20 cellular contexts compared by ENCODE assay signal in genomic region chr5:88393082-88393481, GRCh38.
"Had no signal": no experiment of that assay in that cellular context is flagged by ENCODE, and none has a peak within 500 bp of the region (broad histone marks: within the 10 kb centered on the region; RNA-seq: fewer than 3 reads in every experiment).

No MANE protein-coding gene starts in this region.

- H3K27ac ChIP-seq: esophagus muscularis mucosa, gastroesophageal sphincter, heart right ventricle, transverse colon, vagina had no signal

- H3K4me3 ChIP-seq: esophagus muscularis mucosa, gastroesophageal sphincter, heart right ventricle, transverse colon, vagina had no signal

- H3K4me1 Mint-ChIP-seq: activated naive CD8-positive, alpha-beta T cell treated with anti-CD3 and anti-CD28 coated beads, Interleukin-2, amount 10 ng/mL, durations not matched to agents 7 days and 5 days; activated T-helper 17 cell treated with anti-CD3 and anti-CD28 coated beads, Interleukin-2, amount 50 U/mL, for 72 hours; immature natural killer cell had no signal

- H3K9me3 Mint-ChIP-seq: activated CD8-positive, alpha-beta T cell treated with anti-CD3 and anti-CD28 coated beads for 36 hours; activated naive CD8-positive, alpha-beta T cell treated with anti-CD3 and anti-CD28 coated beads, Interleukin-2, amount 10 ng/mL, durations not matched to agents 7 days and 5 days; activated T-helper 17 cell treated with anti-CD3 and anti-CD28 coated beads, Interleukin-2, amount 50 U/mL, for 72 hours; nephron progenitor cell had no signal

- H3K27me3 ChIP-seq: esophagus muscularis mucosa, gastroesophageal sphincter, heart right ventricle, transverse colon, vagina had no signal

- H3K27ac Mint-ChIP-seq: activated CD8-positive, alpha-beta T cell treated with anti-CD3 and anti-CD28 coated beads for 36 hours; activated naive CD8-positive, alpha-beta T cell treated with anti-CD3 and anti-CD28 coated beads, Interleukin-2, amount 10 ng/mL, durations not matched to agents 7 days and 5 days; activated T-helper 17 cell treated with anti-CD3 and anti-CD28 coated beads, Interleukin-2, amount 50 U/mL, for 72 hours; dendritic cell treated with granulocyte-macrophage colony-stimulating factor and Interleukin-4, amounts not matched to agents 40 ng/mL and 50 ng/mL, for 4 days; immature natural killer cell had no signal

- H3K9me3 ChIP-seq: esophagus muscularis mucosa, gastroesophageal sphincter, heart right ventricle, transverse colon, vagina had no signal

- H3K36me3 ChIP-seq: esophagus muscularis mucosa, gastroesophageal sphincter, heart right ventricle, transverse colon, vagina had no signal

- ATAC-seq: activated CD8-positive, alpha-beta T cell treated with anti-CD3 and anti-CD28 coated beads for 36 hours; activated T-helper 17 cell treated with anti-CD3 and anti-CD28 coated beads, Interleukin-2, amount 50 U/mL, for 72 hours; gastroesophageal sphincter; heart right ventricle had no signal

- H3K4me1 ChIP-seq: heart right ventricle, transverse colon, vagina had no signal

- DNase-seq: activated CD4-positive, alpha-beta T cell treated with anti-CD3 and anti-CD28 coated beads for 48 hours; activated CD8-positive, alpha-beta T cell treated with anti-CD3 and anti-CD28 coated beads for 36 hours; activated naive CD4-positive, alpha-beta T cell treated with Interleukin-2 at 50 U/mL for 16 hours; activated naive CD8-positive, alpha-beta T cell treated with anti-CD3 and anti-CD28 coated beads, Interleukin-2, amount 10 ng/mL, durations not matched to agents 7 days and 5 days; activated T-cell treated with anti-CD3 and anti-CD28 coated beads, Interleukin-2, amount 50 U/mL, for 1 hour; cerebellar nuclear complex; effector memory CD4-positive, alpha-beta T cell; heart right ventricle; immature natural killer cell; mesenchymal stem cell; nephron progenitor cell; occipital lobe; stimulated activated CD4-positive, alpha-beta T cell treated with anti-CD3 and anti-CD28 coated beads, Interleukin-2, amount 100 ng/mL, for 24 hours; stimulated activated naive CD4-positive, alpha-beta T cell treated with Interleukin-2 at 50 U/mL for 16 hours; transverse colon had no signal

- H3K36me3 Mint-ChIP-seq: activated naive CD8-positive, alpha-beta T cell treated with anti-CD3 and anti-CD28 coated beads, Interleukin-2, amount 10 ng/mL, durations not matched to agents 7 days and 5 days; immature natural killer cell had no signal

- H3K27me3 Mint-ChIP-seq: dendritic cell treated with granulocyte-macrophage colony-stimulating factor and Interleukin-4, amounts not matched to agents 40 ng/mL and 50 ng/mL, for 4 days had no signal

- H3K4me3 Mint-ChIP-seq: activated CD8-positive, alpha-beta T cell treated with anti-CD3 and anti-CD28 coated beads for 36 hours; activated naive CD8-positive, alpha-beta T cell treated with anti-CD3 and anti-CD28 coated beads, Interleukin-2, amount 10 ng/mL, durations not matched to agents 7 days and 5 days; activated T-helper 17 cell treated with anti-CD3 and anti-CD28 coated beads, Interleukin-2, amount 50 U/mL, for 72 hours; dendritic cell treated with granulocyte-macrophage colony-stimulating factor and Interleukin-4, amounts not matched to agents 40 ng/mL and 50 ng/mL, for 4 days; immature natural killer cell; nephron progenitor cell had no signal
